In genomic region chr14:56874375-56874774, GRCh38 we compare ENCODE assay signal across 10 cellular contexts.
DNase-seq lines count a peak whose midpoint lies in the region; ATAC-seq and TF ChIP-seq lines count a peak whose summit lies in the region.
"Had no signal": no experiment of that assay in that cellular context is flagged by ENCODE, and none has a peak within 500 bp of the region (broad histone marks: within the 10 kb centered on the region; RNA-seq: fewer than 3 reads in every experiment).

No MANE protein-coding gene starts in this region.

- ATAC-seq in activated CD8-positive, alpha-beta T cell treated with anti-CD3 and anti-CD28 coated beads, Interleukin-2, amount 10 ng/mL, durations not matched to agents 7 days and 5 days, result no peak
- no peak for ATAC-seq in HG02938 (IDR thresholded peaks at IDR 0.05; ENCODE audit: unreplicated experiment)

- H3K27ac Mint-ChIP-seq in activated CD8-positive, alpha-beta T cell treated with anti-CD3 and anti-CD28 coated beads, Interleukin-2, amount 10 ng/mL, durations not matched to agents 7 days and 5 days, result no peak overlapping the region

- WGBS in prostate gland, result 18% methylated on average over 5 of the region's 5 CpGs

- intact Hi-C loops in prostate gland (cut with DNase I), result no loop called here

- H3K27ac ChIP-seq in prostate gland, result no peak overlapping the region
- H3K27ac ChIP-seq: epithelial cell of prostate, skin epidermis had no signal

- H3K27me3 Mint-ChIP-seq in activated CD8-positive, alpha-beta T cell treated with anti-CD3 and anti-CD28 coated beads, Interleukin-2, amount 10 ng/mL, durations not matched to agents 7 days and 5 days (ENCODE audit: low read depth), result no peaks in the 10 kb centered on the region

- H3K9me3 Mint-ChIP-seq in activated CD8-positive, alpha-beta T cell treated with anti-CD3 and anti-CD28 coated beads, Interleukin-2, amount 10 ng/mL, durations not matched to agents 7 days and 5 days (ENCODE audit: insufficient read depth), result no peaks in the 10 kb centered on the region

- H3K36me3 ChIP-seq in prostate gland, result no peaks in the 10 kb centered on the region

- peak; percentile 26 for DNase-seq in NCI-H1694 treated with DMSO at 0.1 percent for 48 hours (lab: John Stamatoyannopoulos, UW)
- DNase-seq in NCI-H1694 (lab: John Stamatoyannopoulos, UW), result no peak
- peak; percentile 11 for DNase-seq in NCI-H1105 (lab: John Stamatoyannopoulos, UW)
- peak; percentile 20 for DNase-seq in activated CD8-positive, alpha-beta T cell treated with anti-CD3 and anti-CD28 coated beads, Interleukin-2, amount 10 ng/mL, durations not matched to agents 7 days and 5 days
- peak; percentile 4 for DNase-seq in prostate gland (ENCODE audit: low spot score)
- DNase-seq in nucleus accumbens (lab: John Stamatoyannopoulos, UW), result no peak
- no peak for DNase-seq in SW 1271 (lab: John Stamatoyannopoulos, UW)

- TF ChIP-seq CTCF in prostate gland (IDR thresholded peaks at IDR 0.05), result peak in 1 of 4 experiments; percentile 33

- no peaks in the 10 kb centered on the region for H3K27me3 ChIP-seq in prostate gland (replicated peaks; ENCODE audit: insufficient read depth)

- H3K4me3 Mint-ChIP-seq in activated CD8-positive, alpha-beta T cell treated with anti-CD3 and anti-CD28 coated beads, Interleukin-2, amount 10 ng/mL, durations not matched to agents 7 days and 5 days, result no peak overlapping the region

- no peaks in the 10 kb centered on the region for H3K36me3 Mint-ChIP-seq in activated CD8-positive, alpha-beta T cell treated with anti-CD3 and anti-CD28 coated beads, Interleukin-2, amount 10 ng/mL, durations not matched to agents 7 days and 5 days (ENCODE audit: low read depth)

- TF ChIP-seq POLR2A in prostate gland (IDR thresholded peaks at IDR 0.05), result no peak

- CTCF ChIA-PET in activated CD8-positive, alpha-beta T cell treated with anti-CD3 and anti-CD28 coated beads, Interleukin-2, amount 10 ng/mL, durations not matched to agents 7 days and 5 days (lab: Charles Lee), result no interaction called here

- no peaks in the 10 kb centered on the region for H3K4me1 Mint-ChIP-seq in activated CD8-positive, alpha-beta T cell treated with anti-CD3 and anti-CD28 coated beads, Interleukin-2, amount 10 ng/mL, durations not matched to agents 7 days and 5 days (ENCODE audit: low read depth)

- no peaks in the 10 kb centered on the region for H3K9me3 ChIP-seq in prostate gland

- H3K4me3 ChIP-seq in prostate gland, result no peak overlapping the region
- H3K4me3 ChIP-seq: skin epidermis had no signal

- POLR2A ChIA-PET in activated CD8-positive, alpha-beta T cell treated with anti-CD3 and anti-CD28 coated beads, Interleukin-2, amount 10 ng/mL, durations not matched to agents 7 days and 5 days (lab: Charles Lee), result no interaction called here

- no peaks in the 10 kb centered on the region for H3K4me1 ChIP-seq in prostate gland (replicated peaks)

Comparison
In these comparisons a context has a peak if more than half of its experiments do, and no peak if none do; other contexts are left out.
1. DNase-seq: peak in NCI-H1694 treated with DMSO at 0.1 percent for 48 hours (single experiment), NCI-H1105 (single experiment), activated CD8-positive, alpha-beta T cell treated with anti-CD3 and anti-CD28 coated beads, Interleukin-2, amount 10 ng/mL, durations not matched to agents 7 days and 5 days (single experiment) and prostate gland (single experiment); none in NCI-H1694 (single experiment), nucleus accumbens (0 of 56) and SW 1271 (0 of 2).